Comparison of ENCODE assay signal across 17 cellular contexts in genomic region chr9:811101-811531, GRCh38. TPM values are rescaled to one million over a fixed set of nuclear protein-coding genes. Genes with fewer than 3 reads are reported as not detected.
DNase-seq lines count a peak whose midpoint lies in the region; ATAC-seq and TF ChIP-seq lines count a peak whose summit lies in the region.
"Had no signal": no experiment of that assay in that cellular context is flagged by ENCODE, and none has a peak within 500 bp of the region (broad histone marks: within the 10 kb centered on the region; RNA-seq: fewer than 3 reads in every experiment).

No MANE protein-coding gene starts in this region.

- no peaks in the 10 kb centered on the region for H3K36me3 ChIP-seq in gastrocnemius medialis
- H3K36me3 ChIP-seq: cardiac muscle cell, heart left ventricle had no signal

- H3K27ac ChIP-seq in gastrocnemius medialis: no peak overlapping the region
- H3K27ac ChIP-seq: cardiac muscle cell, heart left ventricle had no signal

- H3K9me3 Mint-ChIP-seq in activated naive CD8-positive, alpha-beta T cell treated with anti-CD3 and anti-CD28 coated beads, Interleukin-2, amount 50 U/mL, for 24 hours: no peaks in the 10 kb centered on the region
- H3K9me3 Mint-ChIP-seq: activated B cell treated with CpG ODN at 0.5 μM for 24 hours; CD8-positive, alpha-beta memory T cell; stimulated activated naive B cell treated with anti-CD40 and anti-IgM and Interleukin-4, amounts not matched to agents 10 μg/mL and 1 μg/mL and 100 μg/mL, for 72 hours had no signal

- intact Hi-C loops in gastrocnemius medialis (cut with DNase I; ENCODE audit: low total_unique reads): no loop called here

- H3K9me3 ChIP-seq in gastrocnemius medialis: no peaks in the 10 kb centered on the region
- H3K9me3 ChIP-seq: heart left ventricle had no signal

- H3K27me3 Mint-ChIP-seq in activated naive CD8-positive, alpha-beta T cell treated with anti-CD3 and anti-CD28 coated beads, Interleukin-2, amount 50 U/mL, for 24 hours: peaks cover 1% of the 10 kb centered on the region

- no peak overlapping the region for H3K4me3 Mint-ChIP-seq in activated naive CD8-positive, alpha-beta T cell treated with anti-CD3 and anti-CD28 coated beads, Interleukin-2, amount 50 U/mL, for 24 hours
- H3K4me3 Mint-ChIP-seq: activated B cell treated with CpG ODN at 0.5 μM for 24 hours; activated CD8-positive, alpha-beta memory T cell treated with anti-CD3 and anti-CD28 coated beads, Interleukin-2, amount 10 ng/mL, durations not matched to agents 7 days and 5 days; CD8-positive, alpha-beta memory T cell; stimulated activated naive B cell treated with anti-CD40 and anti-IgM and Interleukin-4, amounts not matched to agents 10 μg/mL and 1 μg/mL and 100 μg/mL, for 72 hours had no signal

- no peak for TF ChIP-seq POLR2A in gastrocnemius medialis (IDR thresholded peaks at IDR 0.05)

- TF ChIP-seq CTCF in fibroblast of the aortic adventitia (IDR thresholded peaks at IDR 0.05; ENCODE audit: insufficient read depth, low read length): no peak
- TF ChIP-seq CTCF in gastrocnemius medialis (IDR thresholded peaks at IDR 0.05 in 4 of 5, conservative IDR thresholded peaks at IDR 0.05 in 1 of 5): no peak

- H3K27me3 ChIP-seq in gastrocnemius medialis: no peaks in the 10 kb centered on the region
- H3K27me3 ChIP-seq: cardiac muscle cell had no signal

- in situ Hi-C loops in gastrocnemius medialis (cut with MboI; ENCODE audit: low sequenced_read_pairs in 4 of 4): no loop called here

- ATAC-seq in gastrocnemius medialis (peak in 1 of 2 donors; percentile 30), HG03139 (IDR thresholded peaks at IDR 0.05; ENCODE audit: unreplicated experiment) (no peak)
- ATAC-seq in activated naive CD8-positive, alpha-beta T cell treated with anti-CD3 and anti-CD28 coated beads, Interleukin-2, amount 50 U/mL, for 24 hours: no peak
- ATAC-seq: activated CD8-positive, alpha-beta memory T cell treated with anti-CD3 and anti-CD28 coated beads, Interleukin-2, amount 10 ng/mL, durations not matched to agents 7 days and 5 days; stimulated activated naive B cell treated with anti-CD40 and anti-IgM and Interleukin-4, amounts not matched to agents 10 μg/mL and 1 μg/mL and 100 μg/mL, for 72 hours had no signal

- no peak overlapping the region for H3K27ac Mint-ChIP-seq in activated naive CD8-positive, alpha-beta T cell treated with anti-CD3 and anti-CD28 coated beads, Interleukin-2, amount 50 U/mL, for 24 hours
- H3K27ac Mint-ChIP-seq: activated B cell treated with CpG ODN at 0.5 μM for 24 hours; activated CD8-positive, alpha-beta memory T cell treated with anti-CD3 and anti-CD28 coated beads, Interleukin-2, amount 10 ng/mL, durations not matched to agents 7 days and 5 days; stimulated activated naive B cell treated with anti-CD40 and anti-IgM and Interleukin-4, amounts not matched to agents 10 μg/mL and 1 μg/mL and 100 μg/mL, for 72 hours had no signal

- peak; percentile 13 for DNase-seq in NCI-H2029 (lab: John Stamatoyannopoulos, UW)
- DNase-seq in NCI-H2029 treated with DMSO at 0.1 percent for 48 hours (lab: John Stamatoyannopoulos, UW): no peak
- peak; percentile 18 for DNase-seq in NCI-H226
- DNase-seq in fibroblast of the aortic adventitia (ENCODE audit: low read depth): peak; percentile 13
- DNase-seq in gastrocnemius medialis: peak; percentile 6 to 28
- DNase-seq in activated naive CD8-positive, alpha-beta T cell treated with anti-CD3 and anti-CD28 coated beads, Interleukin-2, amount 50 U/mL, for 24 hours: no peak
- DNase-seq in inferior parietal cortex (ENCODE audit: extremely low spot score): no peak
- DNase-seq: 8988T; activated B cell treated with CpG ODN at 0.5 μM for 24 hours; activated CD8-positive, alpha-beta memory T cell treated with anti-CD3 and anti-CD28 coated beads, Interleukin-2, amount 10 ng/mL, durations not matched to agents 7 days and 5 days; CD8-positive, alpha-beta memory T cell; MM.1S; stimulated activated naive B cell treated with anti-CD40 and anti-IgM and Interleukin-4, amounts not matched to agents 10 μg/mL and 1 μg/mL and 100 μg/mL, for 72 hours had no signal

- H3K4me1 Mint-ChIP-seq in activated naive CD8-positive, alpha-beta T cell treated with anti-CD3 and anti-CD28 coated beads, Interleukin-2, amount 50 U/mL, for 24 hours: no peaks in the 10 kb centered on the region
- H3K4me1 Mint-ChIP-seq: activated B cell treated with CpG ODN at 0.5 μM for 24 hours; activated CD8-positive, alpha-beta memory T cell treated with anti-CD3 and anti-CD28 coated beads, Interleukin-2, amount 10 ng/mL, durations not matched to agents 7 days and 5 days; CD8-positive, alpha-beta memory T cell; stimulated activated naive B cell treated with anti-CD40 and anti-IgM and Interleukin-4, amounts not matched to agents 10 μg/mL and 1 μg/mL and 100 μg/mL, for 72 hours had no signal

- no peaks in the 10 kb centered on the region for H3K4me1 ChIP-seq in gastrocnemius medialis
- H3K4me1 ChIP-seq: heart left ventricle had no signal

- H3K36me3 Mint-ChIP-seq in activated naive CD8-positive, alpha-beta T cell treated with anti-CD3 and anti-CD28 coated beads, Interleukin-2, amount 50 U/mL, for 24 hours (ENCODE audit: low read depth): no peaks in the 10 kb centered on the region
- H3K36me3 Mint-ChIP-seq: activated CD8-positive, alpha-beta memory T cell treated with anti-CD3 and anti-CD28 coated beads, Interleukin-2, amount 10 ng/mL, durations not matched to agents 7 days and 5 days; CD8-positive, alpha-beta memory T cell; stimulated activated naive B cell treated with anti-CD40 and anti-IgM and Interleukin-4, amounts not matched to agents 10 μg/mL and 1 μg/mL and 100 μg/mL, for 72 hours had no signal

- H3K4me3 ChIP-seq in fibroblast of the aortic adventitia (ENCODE audit: low read depth, low read length): no peak overlapping the region
- no peak overlapping the region for H3K4me3 ChIP-seq in gastrocnemius medialis
- H3K4me3 ChIP-seq: cardiac muscle cell, heart left ventricle had no signal

RNA-seq across cellular contexts. Expression of gene DMRT1, which starts 30.4 kb away (rescaled TPM):
- not detected in 2 replicates for total RNA-seq in fibroblast of the aortic adventitia (ENCODE audit: low replicate concordance)
- under 1 TPM in 1 of 4 donors, not detected in 3; 0.91 TPM for total RNA-seq in gastrocnemius medialis
- total RNA-seq: activated B cell treated with CpG ODN at 0.5 μM for 24 hours; cardiac muscle cell; CD8-positive, alpha-beta memory T cell; heart left ventricle; lower leg skin had no signal

Comparison
In these comparisons a context has a peak if more than half of its experiments do, and no peak if none do; other contexts are left out.
1. DNase-seq: peak in NCI-H2029 (single experiment), NCI-H226 (single experiment), fibroblast of the aortic adventitia (single experiment) and gastrocnemius medialis (2 of 2); none in NCI-H2029 treated with DMSO at 0.1 percent for 48 hours (single experiment), activated naive CD8-positive, alpha-beta T cell treated with anti-CD3 and anti-CD28 coated beads, Interleukin-2, amount 50 U/mL, for 24 hours (single experiment) and inferior parietal cortex (single experiment).